9 cellular contexts compared by ENCODE assay signal in the genomic region with DNA sequence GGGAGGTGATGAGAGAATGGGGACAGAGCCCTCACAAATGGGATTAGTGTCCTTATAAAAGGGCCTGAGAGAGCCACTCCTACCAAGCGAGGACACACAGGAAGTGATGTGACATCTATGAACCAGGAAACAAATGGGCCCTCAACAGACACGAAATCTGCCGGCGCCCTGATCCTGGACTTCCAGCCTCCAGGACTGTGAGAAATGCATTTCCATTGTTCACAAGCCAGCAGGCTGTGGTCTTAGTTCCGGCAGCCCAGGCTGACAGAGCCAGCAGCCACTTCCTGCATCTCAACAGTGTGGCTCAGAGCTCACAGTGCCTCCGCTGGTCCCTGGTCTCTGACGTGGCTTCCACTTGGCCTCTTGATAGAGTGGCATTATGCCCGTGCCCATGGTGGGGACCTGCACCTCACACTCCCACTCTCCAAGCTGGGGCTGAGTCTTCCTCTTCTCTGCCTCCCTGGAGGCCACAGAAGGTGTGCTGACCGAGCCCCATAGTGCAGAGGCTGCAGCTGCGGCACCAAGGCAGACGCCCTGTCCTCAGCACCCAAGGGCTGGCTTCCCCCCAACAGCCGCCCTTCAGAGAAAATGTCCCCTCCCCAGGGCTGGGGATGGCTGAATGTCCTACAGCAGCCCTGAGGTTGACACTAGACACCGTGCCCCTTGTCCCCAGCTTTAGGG. TPM values are rescaled to one million over a fixed set of nuclear protein-coding genes. Genes with fewer than 3 reads are reported as not detected.
A peak's percentile ranks its signal among the peaks of the same experiment; 100 is the strongest.
DNase-seq lines count a peak whose midpoint lies in the region; ATAC-seq and TF ChIP-seq lines count a peak whose summit lies in the region.
"Had no signal": no experiment of that assay in that cellular context is flagged by ENCODE, and none has a peak within 500 bp of the region (broad histone marks: within the 10 kb centered on the region; RNA-seq: fewer than 3 reads in every experiment).

No MANE protein-coding gene starts in this region.

- H3K27me3 Mint-ChIP-seq in activated T-cell treated with anti-CD3 and anti-CD28 coated beads, Interleukin-2, amount 50 U/mL, for 72 hours (ENCODE audit: low read depth) = no peaks in the 10 kb centered on the region
- H3K27me3 Mint-ChIP-seq in stimulated activated naive B cell treated with anti-CD40 and anti-IgM and Interleukin-4, amounts not matched to agents 10 μg/mL and 1 μg/mL and 100 μg/mL, for 72 hours = no peaks in the 10 kb centered on the region
- H3K27me3 Mint-ChIP-seq: progenitor cell of endocrine pancreas had no signal

- in situ Hi-C loops in Panc1 (cut with HindIII; ENCODE audit: low pct_unique_long_range_greater_than_20kb, low sequenced_read_pairs) = no loop called here

- intact Hi-C loops in Panc1 (cut with micrococcal nuclease; ENCODE audit: unreplicated experiment) = no loop called here

- POLR2A ChIA-PET in Panc1 (lab: Charles Lee) = no interaction called here

- H3K36me3 Mint-ChIP-seq in activated T-cell treated with anti-CD3 and anti-CD28 coated beads, Interleukin-2, amount 50 U/mL, for 72 hours (ENCODE audit: insufficient read depth in 2 of 2) = no peaks in the 10 kb centered on the region
- H3K36me3 Mint-ChIP-seq in stimulated activated naive B cell treated with anti-CD40 and anti-IgM and Interleukin-4, amounts not matched to agents 10 μg/mL and 1 μg/mL and 100 μg/mL, for 72 hours = peaks cover 6 to 11% of the 10 kb centered on the region in 2 donors

- no peaks in the 10 kb centered on the region for H3K9me3 Mint-ChIP-seq in activated T-cell treated with anti-CD3 and anti-CD28 coated beads, Interleukin-2, amount 50 U/mL, for 72 hours
- no peaks in the 10 kb centered on the region for H3K9me3 Mint-ChIP-seq in stimulated activated naive B cell treated with anti-CD40 and anti-IgM and Interleukin-4, amounts not matched to agents 10 μg/mL and 1 μg/mL and 100 μg/mL, for 72 hours

- H3K4me1 Mint-ChIP-seq in activated T-cell treated with anti-CD3 and anti-CD28 coated beads, Interleukin-2, amount 50 U/mL, for 72 hours (ENCODE audit: low read depth) = peaks cover 25% of the 10 kb centered on the region
- peaks cover 8 to 9% of the 10 kb centered on the region in 2 donors for H3K4me1 Mint-ChIP-seq in stimulated activated naive B cell treated with anti-CD40 and anti-IgM and Interleukin-4, amounts not matched to agents 10 μg/mL and 1 μg/mL and 100 μg/mL, for 72 hours

- ATAC-seq in Panc1 (peak; percentile 53), GM21786 (IDR thresholded peaks at IDR 0.05; ENCODE audit: unreplicated experiment) (no peak), HG03175 (IDR thresholded peaks at IDR 0.05; ENCODE audit: unreplicated experiment) (no peak)
- ATAC-seq in activated T-cell treated with anti-CD3 and anti-CD28 coated beads, Interleukin-2, amount 50 U/mL, for 72 hours (replicated peaks in 1 of 2) = peak; percentile 82 to 84
- ATAC-seq in stimulated activated naive B cell treated with anti-CD40 and anti-IgM and Interleukin-4, amounts not matched to agents 10 μg/mL and 1 μg/mL and 100 μg/mL, for 72 hours (replicated peaks) = peak; percentile 46 to 47

- peak overlapping the region; percentile 85 for H3K27ac Mint-ChIP-seq in activated T-cell treated with anti-CD3 and anti-CD28 coated beads, Interleukin-2, amount 50 U/mL, for 72 hours
- peak overlapping the region; percentile 33 for H3K27ac Mint-ChIP-seq in stimulated activated naive B cell treated with anti-CD40 and anti-IgM and Interleukin-4, amounts not matched to agents 10 μg/mL and 1 μg/mL and 100 μg/mL, for 72 hours

- H3K9me3 ChIP-seq in Panc1 (ENCODE audit: control insufficient read depth, insufficient read depth, low read depth, low read length) = no peaks in the 10 kb centered on the region

- no peak overlapping the region for H3K4me3 ChIP-seq in Panc1 (ENCODE audit: low read depth in 2 of 2, low read length in 2 of 2)

- peaks cover 34% of the 10 kb centered on the region for H3K4me1 ChIP-seq in Panc1 (ENCODE audit: control insufficient read depth, insufficient read depth, low read length)

- DNase-seq in Panc1 (ENCODE audit: low read depth, low spot score) (no peak), glomerular visceral epithelial cell (ENCODE audit: extremely low spot score) (peak; percentile 71), occipital lobe (lab: John Stamatoyannopoulos, UW) (no peak), globus pallidus (ENCODE audit: low spot score) (no peak)
- DNase-seq in activated T-cell treated with anti-CD3 and anti-CD28 coated beads, Interleukin-2, amount 50 U/mL, for 72 hours = peak; percentile 51 to 63
- no peak for DNase-seq in stimulated activated naive B cell treated with anti-CD40 and anti-IgM and Interleukin-4, amounts not matched to agents 10 μg/mL and 1 μg/mL and 100 μg/mL, for 72 hours

- H3K36me3 ChIP-seq in Panc1 (ENCODE audit: control insufficient read depth, insufficient read depth, low read length) = no peaks in the 10 kb centered on the region

- no peak for TF ChIP-seq CTCF in Panc1 (IDR thresholded peaks at IDR 0.05)

- no peaks in the 10 kb centered on the region for H3K27me3 ChIP-seq in Panc1 (ENCODE audit: control insufficient read depth, insufficient read depth, low read length)

- peak overlapping the region; percentile 70 to 73 for H3K4me3 Mint-ChIP-seq in activated T-cell treated with anti-CD3 and anti-CD28 coated beads, Interleukin-2, amount 50 U/mL, for 72 hours
- H3K4me3 Mint-ChIP-seq in stimulated activated naive B cell treated with anti-CD40 and anti-IgM and Interleukin-4, amounts not matched to agents 10 μg/mL and 1 μg/mL and 100 μg/mL, for 72 hours = no peak overlapping the region

- peak overlapping the region; percentile 13; the same call in 1 of the 2 replicates for H3K27ac ChIP-seq in Panc1 (ENCODE audit: low read length)

- CTCF ChIA-PET in Panc1 (lab: Charles Lee) = interaction anchor here (0.5 to 0.9 kb wide), 3 partner anchors 9 to 56 kb away, joined by 3 to 5 read pairs (median 5); no protein-coding TSS in a partner anchor

- no TSS peak for BruUV-seq in Panc1 (replicated peaks; lab: Mats Ljungman, UMichigan)

RNA-seq across cellular contexts. Expression of a gene that starts 44.9 kb away (rescaled TPM):
- total RNA-seq in Panc1 (2021; ENCODE audit: unreplicated experiment) (120 TPM), occipital lobe (27.0 TPM)
- polyA plus RNA-seq in Panc1 (2012; ENCODE audit: insufficient read length) = 194 TPM
- total RNA-seq in activated T-cell treated with anti-CD3 and anti-CD28 coated beads, Interleukin-2, amount 50 U/mL, for 72 hours = 10 to 100 TPM; 32.1 to 37.6 TPM

Comparison
In these comparisons a context has a peak if more than half of its experiments do, and no peak if none do; other contexts are left out.
1. ATAC-seq: peak in Panc1 (single experiment), activated T-cell treated with anti-CD3 and anti-CD28 coated beads, Interleukin-2, amount 50 U/mL, for 72 hours (2 of 2) and stimulated activated naive B cell treated with anti-CD40 and anti-IgM and Interleukin-4, amounts not matched to agents 10 μg/mL and 1 μg/mL and 100 μg/mL, for 72 hours (2 of 2); none in GM21786 (single experiment) and HG03175 (single experiment).
2. DNase-seq: peak in activated T-cell treated with anti-CD3 and anti-CD28 coated beads, Interleukin-2, amount 50 U/mL, for 72 hours (2 of 2) and glomerular visceral epithelial cell (single experiment); none in Panc1 (single experiment), stimulated activated naive B cell treated with anti-CD40 and anti-IgM and Interleukin-4, amounts not matched to agents 10 μg/mL and 1 μg/mL and 100 μg/mL, for 72 hours (single experiment), occipital lobe (single experiment) and globus pallidus (single experiment).
3. H3K4me3 Mint-ChIP-seq: peak in activated T-cell treated with anti-CD3 and anti-CD28 coated beads, Interleukin-2, amount 50 U/mL, for 72 hours (2 of 2); none in stimulated activated naive B cell treated with anti-CD40 and anti-IgM and Interleukin-4, amounts not matched to agents 10 μg/mL and 1 μg/mL and 100 μg/mL, for 72 hours (0 of 2).